ENCODE assay signal across 1 cellular context in genomic region chr2:232668805-232669444, GRCh38.
TF ChIP-seq lines count a peak whose summit lies in the region.

No MANE protein-coding gene starts in this region.

TF ChIP-seq in HepG2, 621 proteins besides CTCF, POLR2A, EP300 and RAD21 (continues in another document):
- TF ChIP-seq ZBTB49 (CRISPR knock-in tag; IDR thresholded peaks at IDR 0.05; ENCODE audit: borderline replicate concordance), result no peak
- peak; percentile 26 for TF ChIP-seq TEAD3 (CRISPR knock-in tag; optimal IDR thresholded peaks at IDR 0.05; ENCODE audit: borderline replicate concordance)
- no peak for TF ChIP-seq ZBTB26 (CRISPR knock-in tag; IDR thresholded peaks at IDR 0.05; ENCODE audit: borderline replicate concordance)
- peak; percentile 47; the same call in 1 of the 2 replicates for TF ChIP-seq HNF1B (CRISPR knock-in tag; IDR thresholded peaks at IDR 0.05)
- TF ChIP-seq TFDP2 (CRISPR knock-in tag; IDR thresholded peaks at IDR 0.05), result no peak
- no peak for TF ChIP-seq CCAR2 (optimal IDR thresholded peaks at IDR 0.05; ENCODE audit: low read depth, low read length)
- no peak for TF ChIP-seq ZNF234 (CRISPR knock-in tag; conservative IDR thresholded peaks at IDR 0.05)
- TF ChIP-seq HINFP (CRISPR knock-in tag; IDR thresholded peaks at IDR 0.05; ENCODE audit: low read depth), result no peak
- TF ChIP-seq SOX13 (IDR thresholded peaks at IDR 0.05), result no peak
- no peak for TF ChIP-seq SOX13 (CRISPR knock-in tag; conservative IDR thresholded peaks at IDR 0.05 in 1 of 2, IDR thresholded peaks at IDR 0.05 in 1 of 2)
- TF ChIP-seq SOX5 (CRISPR knock-in tag; IDR thresholded peaks at IDR 0.05; ENCODE audit: borderline replicate concordance), result 0 out of 2 replicates have a peak, but pooled peaks have one; percentile 26
- no peak for TF ChIP-seq SNAPC2 (CRISPR knock-in tag; IDR thresholded peaks at IDR 0.05)
- no peak; the same call in 1 of the 2 replicates for TF ChIP-seq ZNF572 (CRISPR knock-in tag; IDR thresholded peaks at IDR 0.05)
- TF ChIP-seq ZNF614 (CRISPR knock-in tag; IDR thresholded peaks at IDR 0.05; ENCODE audit: borderline replicate concordance), result 0 out of 2 replicates have a peak, but pooled peaks have one; percentile 28
- no peak for TF ChIP-seq NFATC3 (CRISPR knock-in tag; IDR thresholded peaks at IDR 0.05)
- TF ChIP-seq HNF1A (IDR thresholded peaks at IDR 0.05; ENCODE audit: low read depth), result no peak
- no peak for TF ChIP-seq HNF1A (CRISPR knock-in tag; IDR thresholded peaks at IDR 0.05; ENCODE audit: borderline replicate concordance)
- TF ChIP-seq HMGXB4 (CRISPR knock-in tag; IDR thresholded peaks at IDR 0.05; ENCODE audit: borderline replicate concordance in 1 of 2, low read depth in 1 of 2), result peak; percentile 20 to 49; a peak in 1 of 4 replicates
- TF ChIP-seq ZBTB1 (CRISPR knock-in tag; IDR thresholded peaks at IDR 0.05; ENCODE audit: borderline replicate concordance), result no peak
- TF ChIP-seq ZNF530 (CRISPR knock-in tag; IDR thresholded peaks at IDR 0.05; ENCODE audit: low read depth), result no peak
- no peak for TF ChIP-seq NR3C1 (CRISPR knock-in tag; IDR thresholded peaks at IDR 0.05)
- peak; percentile 82 for TF ChIP-seq SMC3 (IDR thresholded peaks at IDR 0.05; ENCODE audit: low read length)
- TF ChIP-seq ZNF720 (CRISPR knock-in tag; IDR thresholded peaks at IDR 0.05), result no peak
- no peak for TF ChIP-seq ZGPAT (CRISPR knock-in tag; IDR thresholded peaks at IDR 0.05)
- 0 out of 2 replicates have a peak, but pooled peaks have one; percentile 21 for TF ChIP-seq TFDP1 (CRISPR knock-in tag; IDR thresholded peaks at IDR 0.05; ENCODE audit: borderline replicate concordance)
- no peak for TF ChIP-seq REXO4 (CRISPR knock-in tag; IDR thresholded peaks at IDR 0.05; ENCODE audit: borderline replicate concordance)
- peak; percentile 59 for TF ChIP-seq YY1 (IDR thresholded peaks at IDR 0.05; ENCODE audit: insufficient read depth, insufficient replicate concordance, low read depth, low read length)
- TF ChIP-seq NFE2L1 (CRISPR knock-in tag; IDR thresholded peaks at IDR 0.05; ENCODE audit: borderline replicate concordance), result no peak
- TF ChIP-seq THAP9 (CRISPR knock-in tag; IDR thresholded peaks at IDR 0.05; ENCODE audit: borderline replicate concordance), result 0 out of 2 replicates have a peak, but pooled peaks have one; percentile 20
- TF ChIP-seq ZXDC (CRISPR knock-in tag; IDR thresholded peaks at IDR 0.05), result no peak
- no peak for TF ChIP-seq TP53 (CRISPR knock-in tag; conservative IDR thresholded peaks at IDR 0.05)
- no peak for TF ChIP-seq ZKSCAN1 (IDR thresholded peaks at IDR 0.05; ENCODE audit: low read length)
